20 cellular contexts compared by ENCODE assay signal in the genomic region with DNA sequence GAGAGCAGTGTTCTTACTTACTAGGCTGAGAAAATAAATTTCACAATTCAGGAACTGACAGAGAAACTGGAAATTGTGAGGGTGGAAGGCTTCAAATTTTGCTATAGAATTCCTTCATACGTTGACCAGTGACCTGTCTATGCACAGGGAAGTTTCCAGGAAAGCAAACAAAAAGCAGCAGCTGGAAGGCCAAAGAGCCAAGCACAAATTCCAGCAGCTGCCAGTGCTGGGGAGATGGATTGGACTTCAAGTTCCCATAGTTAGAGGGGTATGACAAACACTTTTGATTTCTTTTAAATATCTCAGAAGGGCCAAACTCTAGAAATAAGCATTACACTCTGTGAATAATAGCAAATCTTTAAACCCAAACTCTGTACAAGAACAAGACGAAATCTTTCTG.
"Had no signal": no experiment of that assay in that cellular context is flagged by ENCODE, and none has a peak within 500 bp of the region (broad histone marks: within the 10 kb centered on the region; RNA-seq: fewer than 3 reads in every experiment).

No MANE protein-coding gene starts in this region.

- H3K36me3 ChIP-seq: brain microvascular endothelial cell, neutrophil, upper lobe of right lung had no signal

- H3K27me3 ChIP-seq: brain microvascular endothelial cell, neutrophil, upper lobe of right lung had no signal

- H3K9me3 Mint-ChIP-seq: activated CD8-positive, alpha-beta T cell treated with anti-CD3 and anti-CD28 coated beads for 36 hours; activated T-helper 2 cell treated with anti-CD3 and anti-CD28 coated beads, Interferon-gamma antibody, Interleukin-2, Interleukin-4, amounts not matched to agents 10 μg/mL and 5 μg/mL and 100 μg/mL, durations not matched to agents 14 hours and 24 hours and 36 hours; stimulated activated naive B cell treated with anti-CD40 and anti-IgM and Interleukin-4, amounts not matched to agents 10 μg/mL and 1 μg/mL and 100 μg/mL, for 72 hours; T-helper 2 cell treated with Interferon-gamma antibody and Interleukin-4, amounts not matched to agents 5 μg/mL and 100 μg/mL, for 36 hours had no signal

- ATAC-seq: activated CD8-positive, alpha-beta T cell treated with anti-CD3 and anti-CD28 coated beads for 36 hours; foreskin keratinocyte; left cardiac atrium; natural killer cell; sciatic nerve; stimulated activated naive B cell treated with anti-CD40 and anti-IgM and Interleukin-4, amounts not matched to agents 10 μg/mL and 1 μg/mL and 100 μg/mL, for 72 hours; upper lobe of right lung had no signal

- H3K27ac Mint-ChIP-seq: activated CD8-positive, alpha-beta T cell treated with anti-CD3 and anti-CD28 coated beads for 36 hours; activated T-helper 2 cell treated with anti-CD3 and anti-CD28 coated beads, Interferon-gamma antibody, Interleukin-2, Interleukin-4, amounts not matched to agents 10 μg/mL and 5 μg/mL and 100 μg/mL, durations not matched to agents 14 hours and 24 hours and 36 hours; natural killer cell; stimulated activated naive B cell treated with anti-CD40 and anti-IgM and Interleukin-4, amounts not matched to agents 10 μg/mL and 1 μg/mL and 100 μg/mL, for 72 hours; T-helper 2 cell treated with Interferon-gamma antibody and Interleukin-4, amounts not matched to agents 5 μg/mL and 100 μg/mL, for 36 hours had no signal

- H3K4me1 Mint-ChIP-seq: natural killer cell; stimulated activated naive B cell treated with anti-CD40 and anti-IgM and Interleukin-4, amounts not matched to agents 10 μg/mL and 1 μg/mL and 100 μg/mL, for 72 hours had no signal

- H3K9me3 ChIP-seq: neutrophil, upper lobe of right lung had no signal

- H3K36me3 Mint-ChIP-seq: natural killer cell; stimulated activated naive B cell treated with anti-CD40 and anti-IgM and Interleukin-4, amounts not matched to agents 10 μg/mL and 1 μg/mL and 100 μg/mL, for 72 hours had no signal

- H3K27ac ChIP-seq: brain microvascular endothelial cell, foreskin keratinocyte, neutrophil, upper lobe of right lung had no signal

- H3K4me3 ChIP-seq: upper lobe of right lung had no signal

- H3K4me3 Mint-ChIP-seq: activated CD8-positive, alpha-beta T cell treated with anti-CD3 and anti-CD28 coated beads for 36 hours; natural killer cell; stimulated activated naive B cell treated with anti-CD40 and anti-IgM and Interleukin-4, amounts not matched to agents 10 μg/mL and 1 μg/mL and 100 μg/mL, for 72 hours; T-helper 2 cell treated with Interferon-gamma antibody and Interleukin-4, amounts not matched to agents 5 μg/mL and 100 μg/mL, for 36 hours had no signal

- DNase-seq: activated CD4-positive, alpha-beta T cell treated with anti-CD3 and anti-CD28 coated beads for 48 hours; activated CD4-positive, CD25-positive, alpha-beta regulatory T cell; activated CD8-positive, alpha-beta T cell treated with anti-CD3 and anti-CD28 coated beads for 36 hours; activated naive CD4-positive, alpha-beta T cell treated with Interleukin-2 at 50 U/mL for 16 hours; activated T-cell treated with anti-CD3 and anti-CD28 coated beads, Interleukin-2, amount 50 U/mL, for 1 hour; aorta; brain microvascular endothelial cell; cerebellar nuclear complex; effector CD4-positive, alpha-beta T cell; foreskin keratinocyte; hippocampal formation; left cardiac atrium; mesenchymal stem cell; natural killer cell; stimulated activated naive B cell treated with anti-CD40 and anti-IgM and Interleukin-4, amounts not matched to agents 10 μg/mL and 1 μg/mL and 100 μg/mL, for 72 hours; upper lobe of right lung had no signal

- H3K4me1 ChIP-seq: foreskin keratinocyte, upper lobe of right lung had no signal

- H3K27me3 Mint-ChIP-seq: activated CD8-positive, alpha-beta T cell treated with anti-CD3 and anti-CD28 coated beads for 36 hours had no signal
